Comparison of ENCODE assay signal across 15 cellular contexts in the genomic region with DNA sequence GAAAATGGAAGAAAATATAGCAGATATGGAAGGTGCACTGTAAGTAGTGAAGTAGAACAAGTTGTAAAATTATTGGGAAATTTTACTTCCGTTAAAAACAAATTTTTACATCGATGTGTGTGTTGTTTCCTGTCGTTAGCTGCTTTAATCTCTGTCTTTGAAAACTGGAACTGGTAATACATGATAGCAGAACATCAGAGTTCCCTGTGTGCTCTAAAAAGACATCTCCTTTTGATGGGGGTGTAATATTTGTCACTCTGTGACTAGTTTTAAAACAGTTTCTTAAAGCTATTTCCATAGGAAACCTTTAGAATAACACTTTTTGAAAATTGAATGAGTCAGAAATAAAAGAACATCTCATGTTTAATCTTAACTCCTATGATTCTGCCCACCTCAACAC.
"Had no signal": no experiment of that assay in that cellular context is flagged by ENCODE, and none has a peak within 500 bp of the region (broad histone marks: within the 10 kb centered on the region; RNA-seq: fewer than 3 reads in every experiment).

No MANE protein-coding gene starts in this region.

- H3K36me3 ChIP-seq: thyroid gland, uterus had no signal

- H3K4me3 ChIP-seq: body of pancreas, gastroesophageal sphincter, psoas muscle, thyroid gland, uterus had no signal

- H3K9me3 Mint-ChIP-seq: effector memory CD8-positive, alpha-beta T cell; nephron had no signal

- H3K27ac Mint-ChIP-seq: nephron had no signal

- H3K27me3 ChIP-seq: body of pancreas, gastroesophageal sphincter, thyroid gland, uterus had no signal

- H3K27me3 Mint-ChIP-seq: effector memory CD8-positive, alpha-beta T cell had no signal

- H3K9me3 ChIP-seq: body of pancreas, gastroesophageal sphincter, psoas muscle, thyroid gland, uterus had no signal

- H3K4me3 Mint-ChIP-seq: effector memory CD8-positive, alpha-beta T cell; nephron had no signal

- H3K4me1 Mint-ChIP-seq: nephron had no signal

- ATAC-seq: body of pancreas; effector memory CD8-positive, alpha-beta T cell; gastroesophageal sphincter; left lobe of liver; psoas muscle had no signal

- DNase-seq: activated CD4-positive, alpha-beta T cell treated with anti-CD3 and anti-CD28 coated beads, Interleukin-2, amount 50 U/mL, for 48 hours; activated CD8-positive, alpha-beta memory T cell treated with anti-CD3 and anti-CD28 coated beads, Interleukin-2, amount 50 U/mL, for 48 hours; activated effector memory CD4-positive, alpha-beta T cell treated with anti-CD3 and anti-CD28 coated beads, Interleukin-2, amount 50 U/mL, for 16 hours; amniotic stem cell; body of pancreas; effector memory CD8-positive, alpha-beta T cell; islet precursor cell; psoas muscle; stimulated activated CD4-positive, alpha-beta T cell treated with anti-CD3 and anti-CD28 coated beads, Interleukin-4, amount 100 ng/mL, for 1 hour; stimulated activated CD8-positive, alpha-beta memory T cell treated with anti-CD3 and anti-CD28 coated beads, Interleukin-4, amount 100 ng/mL, for 48 hours; thyroid gland; uterus had no signal

- H3K27ac ChIP-seq: body of pancreas, gastroesophageal sphincter, psoas muscle, thyroid gland, uterus had no signal

- H3K4me1 ChIP-seq: gastroesophageal sphincter, psoas muscle, thyroid gland, uterus had no signal
